ENCODE assay signal across 17 cellular contexts in genomic region chr9:135038826-135039225, GRCh38. TPM values are rescaled to one million over a fixed set of nuclear protein-coding genes. Genes with fewer than 3 reads are reported as not detected.
A peak's percentile ranks its signal among the peaks of the same experiment; 100 is the strongest.
DNase-seq lines count a peak whose midpoint lies in the region; ATAC-seq and TF ChIP-seq lines count a peak whose summit lies in the region.
"Had no signal": no experiment of that assay in that cellular context is flagged by ENCODE, and none has a peak within 500 bp of the region (broad histone marks: within the 10 kb centered on the region; RNA-seq: fewer than 3 reads in every experiment).

No MANE protein-coding gene starts in this region.

- no peak overlapping the region for H3K23ac ChIP-seq in H9 (ENCODE audit: insufficient read length, low read depth, low read length)

- no peaks in the 10 kb centered on the region for H3K9me3 ChIP-seq in H9 (ENCODE audit: control insufficient read depth, low read depth, low read length)
- H3K9me3 ChIP-seq in neural progenitor cell (ENCODE audit: low read depth): no peaks in the 10 kb centered on the region
- H3K9me3 ChIP-seq in suprapubic skin: no peaks in the 10 kb centered on the region
- H3K9me3 ChIP-seq in body of pancreas: no peaks in the 10 kb centered on the region
- no peaks in the 10 kb centered on the region for H3K9me3 ChIP-seq in mucosa of descending colon

- H3K4me3 ChIP-seq in coronary artery (no peak overlapping the region), neural progenitor cell (no peak overlapping the region), suprapubic skin (no peak overlapping the region), body of pancreas (no peak overlapping the region), mucosa of descending colon (no peak overlapping the region)

- H3K14ac ChIP-seq in H9 (ENCODE audit: insufficient read depth, low read length): no peak overlapping the region

- intact Hi-C loops in body of pancreas (cut with DNase I) (no loop called here), mucosa of descending colon (cut with DNase I, micrococcal nuclease) (no loop called here)

- no peak overlapping the region for H4K91ac ChIP-seq in H9 (ENCODE audit: insufficient read length, low read depth, low read length)

- no peak overlapping the region for H3K18ac ChIP-seq in H9 (ENCODE audit: insufficient read length, low read depth, low read length)

- H3K4me3 Mint-ChIP-seq in H9: no peak overlapping the region
- H3K4me3 Mint-ChIP-seq in neural progenitor cell: no peak overlapping the region
- H3K4me3 Mint-ChIP-seq: B cell; CD8-positive, alpha-beta T cell had no signal

- H3K56ac ChIP-seq in H9 (ENCODE audit: insufficient read length, low read depth, low read length): no peak overlapping the region

- H3K27me3 ChIP-seq in H9 (ENCODE audit: insufficient read depth, low read length) (no peaks in the 10 kb centered on the region), neural progenitor cell (no peaks in the 10 kb centered on the region), suprapubic skin (peaks cover 42% of the 10 kb centered on the region), body of pancreas (no peaks in the 10 kb centered on the region)

- no peak overlapping the region for H2BK20ac ChIP-seq in H9 (ENCODE audit: low read depth, low read length, poor library complexity, severe bottlenecking)

- no peak overlapping the region for H3K4ac ChIP-seq in H9 (ENCODE audit: low read depth, low read length)

- H4K20me1 ChIP-seq in H9 (ENCODE audit: control insufficient read depth, insufficient read depth, insufficient read length) (peaks cover 2% of the 10 kb centered on the region), neural progenitor cell (ENCODE audit: low read depth) (no peaks in the 10 kb centered on the region)

- H3K27me3 Mint-ChIP-seq in H9 (ENCODE audit: low read depth) (peaks cover 3% of the 10 kb centered on the region; the same call in 1 of the 2 replicates), neural progenitor cell (ENCODE audit: insufficient read depth, low read depth) (peaks cover 15% of the 10 kb centered on the region)

- no peak for TF ChIP-seq CTCF in H9 (conservative IDR thresholded peaks at IDR 0.05)
- no peak for TF ChIP-seq CTCF in coronary artery (IDR thresholded peaks at IDR 0.05)
- TF ChIP-seq CTCF in neural progenitor cell (IDR thresholded peaks at IDR 0.05): no peak
- no peak for TF ChIP-seq CTCF in suprapubic skin (IDR thresholded peaks at IDR 0.05)
- TF ChIP-seq CTCF in body of pancreas (IDR thresholded peaks at IDR 0.05): no peak
- no peak for TF ChIP-seq CTCF in mucosa of descending colon (IDR thresholded peaks at IDR 0.05)

- no peaks in the 10 kb centered on the region for H3K23me2 ChIP-seq in H9 (ENCODE audit: insufficient read length, low read depth, low read length, poor library complexity, severe bottlenecking)

- no peak overlapping the region for H2AFZ ChIP-seq in H9 (ENCODE audit: low read length)
- peak overlapping the region; percentile 34 for H2AFZ ChIP-seq in neural progenitor cell (replicated peaks)

- no peaks in the 10 kb centered on the region for H3K79me1 ChIP-seq in H9 (ENCODE audit: insufficient read depth, low read depth, low read length, poor library complexity, severe bottlenecking)

- H3K36me3 Mint-ChIP-seq in H9 (ENCODE audit: insufficient read depth in 1 of 3, low read depth in 3 of 3) (no peaks in the 10 kb centered on the region), neural progenitor cell (no peaks in the 10 kb centered on the region)
- H3K36me3 Mint-ChIP-seq: CD14-positive monocyte; CD8-positive, alpha-beta T cell had no signal

- H3K9me3 Mint-ChIP-seq in H9: no peaks in the 10 kb centered on the region
- no peaks in the 10 kb centered on the region for H3K9me3 Mint-ChIP-seq in neural progenitor cell
- H3K9me3 Mint-ChIP-seq: CD8-positive, alpha-beta T cell had no signal

- H3K79me2 ChIP-seq in H9 (ENCODE audit: insufficient read depth, low read length): no peaks in the 10 kb centered on the region
- no peaks in the 10 kb centered on the region for H3K79me2 ChIP-seq in neural progenitor cell (ENCODE audit: low read depth)

- H3K4me2 ChIP-seq in H9 (ENCODE audit: insufficient read depth, insufficient read length, low read length) (no peak overlapping the region), neural progenitor cell (no peak overlapping the region)

- no peak overlapping the region for H2BK15ac ChIP-seq in H9 (ENCODE audit: low read depth, low read length)

- no peak overlapping the region for H2BK5ac ChIP-seq in H9 (ENCODE audit: insufficient read length, low read length)

- no CpG with 5 or more reads among the region's 3 CpGs for WGBS in H9 (ENCODE audit: extremely low coverage, insufficient read length, low lambda C conversion rate)
- WGBS in suprapubic skin: 59% methylated on average over 3 of the region's 3 CpGs
- WGBS in body of pancreas, 2 donors: 43 to 66% methylated on average over 3 of the region's 3 CpGs

- H3K27ac Mint-ChIP-seq in H9 (no peak overlapping the region; a peak in 1 of 7 replicates), neural progenitor cell (no peak overlapping the region)
- H3K27ac Mint-ChIP-seq: B cell; CD8-positive, alpha-beta T cell had no signal

- H3K27ac ChIP-seq in H9 (ENCODE audit: insufficient read length, low read depth, low read length) (no peak overlapping the region), coronary artery (no peak overlapping the region), neural progenitor cell (no peak overlapping the region), suprapubic skin (no peak overlapping the region), body of pancreas (no peak overlapping the region)
- H3K27ac ChIP-seq: HL-60 had no signal

- H2BK120ac ChIP-seq in H9 (ENCODE audit: low read depth, low read length, poor library complexity, severe bottlenecking): no peak overlapping the region

- no peak overlapping the region for H2BK12ac ChIP-seq in H9 (ENCODE audit: insufficient read length, low read depth, low read length)

- H3K4me1 ChIP-seq in H9 (ENCODE audit: insufficient read depth, low read length) (no peaks in the 10 kb centered on the region), neural progenitor cell (no peaks in the 10 kb centered on the region), suprapubic skin (peaks cover 4% of the 10 kb centered on the region), body of pancreas (no peaks in the 10 kb centered on the region), mucosa of descending colon (ENCODE audit: low read depth) (no peaks in the 10 kb centered on the region)

- no peak overlapping the region for H4K5ac ChIP-seq in H9 (ENCODE audit: insufficient read length, low read depth, low read length)

- H3F3A ChIP-seq in neural progenitor cell (ENCODE audit: low read depth): no peaks in the 10 kb centered on the region

- H2AK5ac ChIP-seq in H9 (ENCODE audit: insufficient read length, low read length): no peak overlapping the region

- no peak for TF ChIP-seq EP300 in suprapubic skin (IDR thresholded peaks at IDR 0.05)

- ATAC-seq in GM18873 (IDR thresholded peaks at IDR 0.05; ENCODE audit: low FRiP score, unreplicated experiment) (no peak), body of pancreas (no peak), mucosa of descending colon (no peak)
- ATAC-seq: CD8-positive, alpha-beta T cell; HCT116 had no signal

- H3K9ac ChIP-seq in H9 (ENCODE audit: extremely low read depth, insufficient read length, low read length) (no peak overlapping the region), neural progenitor cell (no peak overlapping the region)

- no peak for TF ChIP-seq POLR2A in suprapubic skin (IDR thresholded peaks at IDR 0.05)
- no peak for TF ChIP-seq POLR2A in body of pancreas (IDR thresholded peaks at IDR 0.05)

- H3T11ph ChIP-seq in H9 (ENCODE audit: low read length): no peak overlapping the region

- no peak overlapping the region for H4K8ac ChIP-seq in H9 (replicated peaks; ENCODE audit: insufficient read length, low read depth, low read length)

- DNase-seq in H9 (peak; percentile 23), coronary artery (ENCODE audit: low spot score) (peak; percentile 35), neural progenitor cell (ENCODE audit: low spot score) (no peak), suprapubic skin (ENCODE audit: low spot score in 2 of 2) (peak; percentile 29 to 48), body of pancreas (no peak), mucosa of descending colon (no peak), NK-92 (lab: John Stamatoyannopoulos, UW; ENCODE audit: unreplicated experiment) (no peak)
- DNase-seq: COR-L47, DMS153, DND-41, GDM1 had no signal

- no peaks in the 10 kb centered on the region for H3K36me3 ChIP-seq in neural progenitor cell
- no peaks in the 10 kb centered on the region for H3K36me3 ChIP-seq in suprapubic skin
- H3K36me3 ChIP-seq in body of pancreas (replicated peaks in 1 of 2; ENCODE audit: insufficient read depth in 1 of 2, low read depth in 2 of 2): no peaks in the 10 kb centered on the region
- H3K36me3 ChIP-seq in mucosa of descending colon (ENCODE audit: low read depth): no peaks in the 10 kb centered on the region

- H3K4me1 Mint-ChIP-seq in H9 (peaks cover 5 to 7% of the 10 kb centered on the region in 2 experiments; a peak in 3 of 4 replicates), neural progenitor cell (no peaks in the 10 kb centered on the region)
- H3K4me1 Mint-ChIP-seq: B cell, CD14-positive monocyte had no signal

RNA-seq across cellular contexts. Expression of gene OLFM1, which starts 48.6 kb away (rescaled TPM):
- total RNA-seq in H9 (2021) (34.1 and 36.8 TPM in 2 replicates), neural progenitor cell (ENCODE audit: low replicate concordance) (4.0 and 6.6 TPM in 2 replicates), suprapubic skin (10 to 100 TPM in 2 of 4 donors, 1 to 10 TPM in 2; 4.0 to 15.4 (median 11.7) TPM), body of pancreas (1 to 10 TPM; 6.3 to 7.8 TPM), mucosa of descending colon (10 to 100 TPM in 2 of 3 donors, 1 to 10 TPM in 1; 4.6 to 17.7 (median 13.9) TPM)
- total RNA-seq: B cell; CD8-positive, alpha-beta T cell had no signal

Comparison
In these comparisons a context has a peak if more than half of its experiments do, and no peak if none do; other contexts are left out.
1. DNase-seq: peak in H9 (single experiment), coronary artery (single experiment) and suprapubic skin (2 of 2); none in neural progenitor cell (single experiment), body of pancreas (0 of 4), mucosa of descending colon (0 of 3) and NK-92 (single experiment).